ENCODE assay signal across 24 cellular contexts in genomic region chr1:200883118-200883517, GRCh38. TPM values are rescaled to one million over a fixed set of nuclear protein-coding genes. Genes with fewer than 3 reads are reported as not detected.
DNase-seq lines count a peak whose midpoint lies in the region; ATAC-seq, FAIRE-seq and TF ChIP-seq lines count a peak whose summit lies in the region.
"Had no signal": no experiment of that assay in that cellular context is flagged by ENCODE, and none has a peak within 500 bp of the region (broad histone marks: within the 10 kb centered on the region; RNA-seq: fewer than 3 reads in every experiment).

No MANE protein-coding gene starts in this region.

- TF ChIP-seq CTCF in D721Med (IDR thresholded peaks at IDR 0.05; ENCODE audit: insufficient read depth, missing control alignments), result no peak
- no peak for TF ChIP-seq CTCF in WERI-Rb-1 (IDR thresholded peaks at IDR 0.05; ENCODE audit: low read depth, low read length)
- TF ChIP-seq CTCF in endodermal cell (conservative IDR thresholded peaks at IDR 0.05), result no peak

- H3K4me1 Mint-ChIP-seq in endodermal cell, result peaks cover 25% of the 10 kb centered on the region

- H3K9me3 ChIP-seq in WERI-Rb-1 (ENCODE audit: severe bottlenecking) (no peaks in the 10 kb centered on the region), endodermal cell (ENCODE audit: control insufficient read depth, low read length) (no peaks in the 10 kb centered on the region)
- H3K9me3 ChIP-seq: Caco-2 had no signal

- H3K9ac ChIP-seq in endodermal cell (ENCODE audit: extremely low read depth, low read length, poor library complexity, severe bottlenecking), result no peak overlapping the region

- DNase-seq in activated CD4-positive, CD25-positive, alpha-beta regulatory T cell treated with anti-CD3 and anti-CD28 coated beads, Interleukin-2, amount 50 U/mL, for 72 hours, result peak; percentile 7
- DNase-seq in activated CD4-positive, CD25-positive, alpha-beta regulatory T cell (lab: John Stamatoyannopoulos, UW), result no peak
- DNase-seq in D721Med (ENCODE audit: insufficient read length, low spot score) (no peak), WERI-Rb-1 (peak; percentile 75), endodermal cell (peak; percentile 43), dermis blood vessel endothelial cell (no peak), H4 (ENCODE audit: low spot score) (no peak)
- DNase-seq: 8988T, Caco-2, DMS153, GDM1, KG1, NCI-H1417, NCI-H187 treated with DMSO at 0.1 percent for 48 hours, NCI-H2227 treated with DMSO at 0.1 percent for 48 hours, NCI-H510A treated with DMSO at 0.1 percent for 48 hours, NCI-H774, PC-3 had no signal

- H3K27ac Mint-ChIP-seq in endodermal cell, result no peak overlapping the region

- FAIRE-seq in D721Med (lab: Jason Lieb, UNC), result peak; percentile 38

- WGBS in endodermal cell (ENCODE audit: insufficient coverage in 1 of 2, insufficient read length in 1 of 2), 2 experiments, result 93 to 100% methylated on average over 2 to 3 of the region's 3 CpGs

- H3K4me3 Mint-ChIP-seq in endodermal cell, result no peak overlapping the region
- H3K4me3 Mint-ChIP-seq: CD14-positive monocyte had no signal

- H3K27me3 Mint-ChIP-seq in endodermal cell (ENCODE audit: insufficient read depth), result peaks cover 3% of the 10 kb centered on the region

- H3K27me3 ChIP-seq in WERI-Rb-1 (ENCODE audit: insufficient read depth, low read depth, severe bottlenecking) (no peaks in the 10 kb centered on the region), endodermal cell (ENCODE audit: control insufficient read depth, insufficient read depth, low read length, poor library complexity, severe bottlenecking) (no peaks in the 10 kb centered on the region)

- H3K4me1 ChIP-seq in endodermal cell (ENCODE audit: control insufficient read depth, insufficient read depth, low read length), result peaks cover 6% of the 10 kb centered on the region
- H3K4me1 ChIP-seq: Caco-2 had no signal

- H3K9me3 Mint-ChIP-seq in endodermal cell, result no peaks in the 10 kb centered on the region
- H3K9me3 Mint-ChIP-seq: CD14-positive monocyte had no signal

- no peak overlapping the region for H3K4me3 ChIP-seq in WERI-Rb-1 (ENCODE audit: low read depth, low read length)
- H3K4me3 ChIP-seq in endodermal cell (ENCODE audit: low read length), result no peak overlapping the region

- H3K36me3 ChIP-seq in WERI-Rb-1, result no peaks in the 10 kb centered on the region
- H3K36me3 ChIP-seq in endodermal cell (ENCODE audit: control insufficient read depth, insufficient read depth, low read length), result no peaks in the 10 kb centered on the region

- no peak for ATAC-seq in HG03039 (IDR thresholded peaks at IDR 0.05; ENCODE audit: unreplicated experiment)
- ATAC-seq: HCT116, PC-3 had no signal

- no peak overlapping the region for H3K27ac ChIP-seq in WERI-Rb-1
- no peak overlapping the region for H3K27ac ChIP-seq in endodermal cell (ENCODE audit: low read depth, low read length)
- H3K27ac ChIP-seq: RWPE1 had no signal

- H3K36me3 Mint-ChIP-seq in endodermal cell (ENCODE audit: low read depth), result no peaks in the 10 kb centered on the region
- H3K36me3 Mint-ChIP-seq: CD14-positive monocyte had no signal

RNA-seq across cellular contexts. Expression of gene GPR25, which starts 10.3 kb away (rescaled TPM):
- not detected for total RNA-seq in endodermal cell
- polyA plus RNA-seq in endodermal cell (2013, experiment 1 of 2), result not detected
- polyA plus RNA-seq in endodermal cell (2013, experiment 2 of 2), result not detected
- total RNA-seq in dermis blood vessel endothelial cell, result not detected in 2 replicates
- not detected in 2 replicates for total RNA-seq in H4 (2014; rRNA removed; shearing (Covaris generic))
- total RNA-seq: Caco-2, Daoy, PC-3 had no signal
- polyA plus RNA-seq: AG04450 had no signal

RNA-seq across cellular contexts. Expression of gene INAVA, which starts 11.6 kb away (rescaled TPM):
- total RNA-seq in endodermal cell (10 to 100 TPM; 59.5 to 61.5 TPM), dermis blood vessel endothelial cell (under 0.01 and 0.17 TPM in 2 replicates)
- polyA plus RNA-seq in endodermal cell (2013, experiment 1 of 2), result 27.8 TPM
- 26.1 TPM for polyA plus RNA-seq in endodermal cell (2013, experiment 2 of 2)
- 0.55 and 1.1 TPM in 2 replicates for total RNA-seq in H4 (2014; rRNA removed; shearing (Covaris generic))
- polyA plus RNA-seq: CD14-positive monocyte had no signal

Comparison
In these comparisons a context has a peak if more than half of its experiments do, and no peak if none do; other contexts are left out.
1. DNase-seq: peak in activated CD4-positive, CD25-positive, alpha-beta regulatory T cell treated with anti-CD3 and anti-CD28 coated beads, Interleukin-2, amount 50 U/mL, for 72 hours (single experiment), WERI-Rb-1 (single experiment) and endodermal cell (single experiment); none in activated CD4-positive, CD25-positive, alpha-beta regulatory T cell (0 of 4), D721Med (single experiment), dermis blood vessel endothelial cell (single experiment) and H4 (single experiment).
2. RNA of gene INAVA, which starts 11.6 kb away (total RNA-seq): 59.5 to 61.5 TPM in endodermal cell; 0.55 to 1.1 TPM in H4 and under 0.01 to 0.17 TPM in dermis blood vessel endothelial cell; every median in the first group is over 10 times any median in the second.